ENCODE assay signal across 12 cellular contexts in the genomic region with DNA sequence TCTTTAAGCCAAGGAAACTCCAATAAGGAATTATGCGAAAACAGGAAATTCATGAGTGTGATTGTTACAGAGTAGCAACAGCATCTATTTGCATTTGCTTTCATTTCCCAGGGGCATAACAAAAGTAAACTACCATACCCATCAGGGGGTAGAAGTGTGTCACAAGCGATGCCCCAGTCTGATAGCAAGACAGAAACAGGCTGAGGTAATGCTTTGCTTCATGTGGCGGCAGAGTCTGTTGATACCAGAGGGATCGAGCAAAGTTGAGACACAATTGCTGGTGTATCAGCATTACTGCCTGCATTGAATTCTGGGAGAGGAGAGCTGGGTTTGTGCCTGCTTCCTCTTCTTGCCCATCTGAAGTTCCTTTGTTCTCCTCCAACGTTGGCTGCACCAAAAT. TPM values are rescaled to one million over a fixed set of nuclear protein-coding genes. Genes with fewer than 3 reads are reported as not detected.
DNase-seq lines count a peak whose midpoint lies in the region; ATAC-seq and TF ChIP-seq lines count a peak whose summit lies in the region.
"Had no signal": no experiment of that assay in that cellular context is flagged by ENCODE, and none has a peak within 500 bp of the region (broad histone marks: within the 10 kb centered on the region; RNA-seq: fewer than 3 reads in every experiment).

No MANE protein-coding gene starts in this region.

- H3K27ac Mint-ChIP-seq in endothelial cell (ENCODE audit: unreplicated experiment): peak overlapping the region; percentile 90
- H3K27ac Mint-ChIP-seq in neural progenitor cell: peak overlapping the region; percentile 59

- no peaks in the 10 kb centered on the region for H4K20me1 ChIP-seq in neural progenitor cell (ENCODE audit: low read depth)

- H3K27ac ChIP-seq in neural progenitor cell: no peak overlapping the region

- H3K27me3 Mint-ChIP-seq in endothelial cell (ENCODE audit: unreplicated experiment) (peaks cover 4% of the 10 kb centered on the region), neural progenitor cell (ENCODE audit: insufficient read depth, low read depth) (peaks cover 2% of the 10 kb centered on the region)
- H3K27me3 Mint-ChIP-seq: stimulated activated memory B cell treated with anti-CD40 and anti-IgM and Interleukin-4, amounts not matched to agents 10 μg/mL and 1 μg/mL and 100 μg/mL, for 72 hours had no signal

- peaks cover 15% of the 10 kb centered on the region for H3F3A ChIP-seq in neural progenitor cell (ENCODE audit: low read depth)

- no peak for TF ChIP-seq CTCF in endothelial cell (IDR thresholded peaks at IDR 0.05; ENCODE audit: unreplicated experiment)
- TF ChIP-seq CTCF in neural progenitor cell (IDR thresholded peaks at IDR 0.05): no peak

- H3K36me3 Mint-ChIP-seq in endothelial cell (ENCODE audit: low read depth, unreplicated experiment) (peaks cover 38% of the 10 kb centered on the region), neural progenitor cell (peaks cover 46% of the 10 kb centered on the region)

- DNase-seq in H4 (ENCODE audit: low spot score) (peak; percentile 4), NOMO-1 treated with DMSO at 0.1 percent for 48 hours (lab: John Stamatoyannopoulos, UW; ENCODE audit: unreplicated experiment) (peak; percentile 72), endothelial cell (ENCODE audit: low spot score) (no peak), neural progenitor cell (ENCODE audit: low spot score) (peak; percentile 9), SW 1271 (lab: John Stamatoyannopoulos, UW) (no peak)
- DNase-seq in activated effector memory CD4-positive, alpha-beta T cell treated with Interleukin-2 at 50 U/mL for 16 hours: no peak
- DNase-seq: activated CD4-positive, CD25-positive, alpha-beta regulatory T cell treated with anti-CD3 and anti-CD28 coated beads, Interleukin-2, amount 50 U/mL, for 72 hours; NCI-H1105 had no signal

- H3K4me1 Mint-ChIP-seq in endothelial cell (ENCODE audit: unreplicated experiment) (peaks cover 42% of the 10 kb centered on the region), neural progenitor cell (peaks cover 15% of the 10 kb centered on the region)

- H3K9ac ChIP-seq in neural progenitor cell: no peak overlapping the region

- peaks cover 17% of the 10 kb centered on the region for H3K4me1 ChIP-seq in neural progenitor cell

- H2AFZ ChIP-seq in neural progenitor cell (replicated peaks): no peak overlapping the region

- no peak overlapping the region for H3K4me3 ChIP-seq in neural progenitor cell
- H3K4me3 ChIP-seq: smooth muscle cell had no signal

- H3K36me3 ChIP-seq in neural progenitor cell: peaks cover 12% of the 10 kb centered on the region

- no peaks in the 10 kb centered on the region for H3K79me2 ChIP-seq in neural progenitor cell (ENCODE audit: low read depth)

- no peaks in the 10 kb centered on the region for H3K9me3 Mint-ChIP-seq in endothelial cell (ENCODE audit: unreplicated experiment)
- H3K9me3 Mint-ChIP-seq in neural progenitor cell: no peaks in the 10 kb centered on the region
- H3K9me3 Mint-ChIP-seq: stimulated activated memory B cell treated with anti-CD40 and anti-IgM and Interleukin-4, amounts not matched to agents 10 μg/mL and 1 μg/mL and 100 μg/mL, for 72 hours had no signal

- no peak overlapping the region for H3K4me2 ChIP-seq in neural progenitor cell
- H3K4me2 ChIP-seq: smooth muscle cell had no signal

- H3K27me3 ChIP-seq in neural progenitor cell: no peaks in the 10 kb centered on the region

- peak overlapping the region; percentile 58 for H3K4me3 Mint-ChIP-seq in endothelial cell (ENCODE audit: unreplicated experiment)
- H3K4me3 Mint-ChIP-seq in neural progenitor cell: no peak overlapping the region
- H3K4me3 Mint-ChIP-seq: stimulated activated memory B cell treated with anti-CD40 and anti-IgM and Interleukin-4, amounts not matched to agents 10 μg/mL and 1 μg/mL and 100 μg/mL, for 72 hours had no signal

- ATAC-seq in GM19023 (IDR thresholded peaks at IDR 0.05; ENCODE audit: unreplicated experiment): no peak
- no peak for ATAC-seq in GM21529 (IDR thresholded peaks at IDR 0.05; ENCODE audit: unreplicated experiment)
- ATAC-seq: stimulated activated memory B cell treated with anti-CD40 and anti-IgM and Interleukin-4, amounts not matched to agents 10 μg/mL and 1 μg/mL and 100 μg/mL, for 72 hours had no signal

- no peaks in the 10 kb centered on the region for H3K9me3 ChIP-seq in neural progenitor cell (ENCODE audit: low read depth)

RNA-seq across cellular contexts. Expression of gene LYRM2, which starts 51.2 kb away (rescaled TPM):
- total RNA-seq in H4 (2014; rRNA removed; shearing (Covaris generic)): 8.4 and 15.8 TPM in 2 replicates
- total RNA-seq in endothelial cell (ENCODE audit: unreplicated experiment) (16.0 TPM), neural progenitor cell (ENCODE audit: low replicate concordance) (21.6 and 37.1 TPM in 2 replicates)

Comparison
In these comparisons a context has a peak if more than half of its experiments do, and no peak if none do; other contexts are left out.
1. DNase-seq: peak in H4 (single experiment), NOMO-1 treated with DMSO at 0.1 percent for 48 hours (single experiment) and neural progenitor cell (single experiment); none in endothelial cell (single experiment), SW 1271 (0 of 2) and activated effector memory CD4-positive, alpha-beta T cell treated with Interleukin-2 at 50 U/mL for 16 hours (single experiment).